In genomic region chr1:223811634-223812101, GRCh38 we compare ENCODE assay signal across 8 cellular contexts. TPM values are rescaled to one million over a fixed set of nuclear protein-coding genes. Genes with fewer than 3 reads are reported as not detected.
A peak's percentile ranks its signal among the peaks of the same experiment; 100 is the strongest.
DNase-seq lines count a peak whose midpoint lies in the region; ATAC-seq and TF ChIP-seq lines count a peak whose summit lies in the region.

No MANE protein-coding gene starts in this region.

- no peaks in the 10 kb centered on the region for H3K27me3 Mint-ChIP-seq in stimulated activated naive CD8-positive, alpha-beta T cell treated with anti-CD3 and anti-CD28 coated beads, Interleukin-15, amount 100 ng/mL, for 72 hours
- no peaks in the 10 kb centered on the region for H3K27me3 Mint-ChIP-seq in mesothelial cell of epicardium (ENCODE audit: low read depth)

- no peak for DNase-seq in stimulated activated naive CD8-positive, alpha-beta T cell treated with anti-CD3 and anti-CD28 coated beads, Interleukin-15, amount 100 ng/mL, for 72 hours
- DNase-seq in stimulated activated naive CD8-positive, alpha-beta T cell treated with anti-CD3 and anti-CD28 coated beads, Interleukin-15, Interleukin-2, amounts not matched to agents 100 U/mL and 50 U/mL, for 24 hours: no peak
- DNase-seq in NCI-H69 (lab: John Stamatoyannopoulos, UW): peak; percentile 47
- no peak for DNase-seq in coronary artery (ENCODE audit: low spot score)
- no peak for DNase-seq in mesothelial cell of epicardium (ENCODE audit: low spot score in 2 of 2, unreplicated experiment in 2 of 2)
- no peak for DNase-seq in effector CD8-positive, alpha-beta T cell (lab: John Stamatoyannopoulos, UW)

- ATAC-seq in stimulated activated naive CD8-positive, alpha-beta T cell treated with anti-CD3 and anti-CD28 coated beads, Interleukin-15, amount 100 ng/mL, for 72 hours: peak; percentile 66
- no peak for ATAC-seq in stimulated activated naive CD8-positive, alpha-beta T cell treated with anti-CD3 and anti-CD28 coated beads, Interleukin-15, Interleukin-2, amounts not matched to agents 100 U/mL and 50 U/mL, for 24 hours
- no peak for ATAC-seq in HG02852 (IDR thresholded peaks at IDR 0.05; ENCODE audit: unreplicated experiment)
- ATAC-seq in HG03139 (IDR thresholded peaks at IDR 0.05; ENCODE audit: unreplicated experiment): no peak

- no peak overlapping the region for H3K27ac ChIP-seq in coronary artery

- peaks cover 27% of the 10 kb centered on the region for H3K4me1 Mint-ChIP-seq in stimulated activated naive CD8-positive, alpha-beta T cell treated with anti-CD3 and anti-CD28 coated beads, Interleukin-15, amount 100 ng/mL, for 72 hours
- peaks cover 4% of the 10 kb centered on the region for H3K4me1 Mint-ChIP-seq in mesothelial cell of epicardium

- no peak overlapping the region for H3K27ac Mint-ChIP-seq in stimulated activated naive CD8-positive, alpha-beta T cell treated with anti-CD3 and anti-CD28 coated beads, Interleukin-15, amount 100 ng/mL, for 72 hours
- peak overlapping the region; percentile 13 for H3K27ac Mint-ChIP-seq in mesothelial cell of epicardium

- no peak overlapping the region for H3K4me3 ChIP-seq in coronary artery

- H3K9me3 Mint-ChIP-seq in stimulated activated naive CD8-positive, alpha-beta T cell treated with anti-CD3 and anti-CD28 coated beads, Interleukin-15, amount 100 ng/mL, for 72 hours: no peaks in the 10 kb centered on the region
- H3K9me3 Mint-ChIP-seq in mesothelial cell of epicardium: peaks cover 7% of the 10 kb centered on the region

- TF ChIP-seq CTCF in coronary artery (IDR thresholded peaks at IDR 0.05) (peak; percentile 36), mesothelial cell of epicardium (IDR thresholded peaks at IDR 0.05; ENCODE audit: unreplicated experiment) (no peak)

- H3K36me3 Mint-ChIP-seq in mesothelial cell of epicardium: peaks cover 39% of the 10 kb centered on the region

- H3K4me3 Mint-ChIP-seq in stimulated activated naive CD8-positive, alpha-beta T cell treated with anti-CD3 and anti-CD28 coated beads, Interleukin-15, amount 100 ng/mL, for 72 hours: no peak overlapping the region
- no peak overlapping the region for H3K4me3 Mint-ChIP-seq in mesothelial cell of epicardium

RNA-seq across cellular contexts. Expression of gene TP53BP2, which starts 34.1 kb away (rescaled TPM):
- 63.8 to 75.3 TPM (median 64.6 TPM) in 3 replicates for total RNA-seq in mesothelial cell of epicardium
